In genomic region chr1:210264521-210265380, GRCh38 we compare ENCODE assay signal across 13 cellular contexts. TPM values are rescaled to one million over a fixed set of nuclear protein-coding genes. Genes with fewer than 3 reads are reported as not detected.
DNase-seq lines count a peak whose midpoint lies in the region; ATAC-seq and TF ChIP-seq lines count a peak whose summit lies in the region.
"Had no signal": no experiment of that assay in that cellular context is flagged by ENCODE, and none has a peak within 500 bp of the region (broad histone marks: within the 10 kb centered on the region; RNA-seq: fewer than 3 reads in every experiment).

No MANE protein-coding gene starts in this region.

- no peak overlapping the region for H3K27ac Mint-ChIP-seq in nephron
- no peak overlapping the region for H3K27ac Mint-ChIP-seq in activated T-helper 17 cell treated with anti-CD3 and anti-CD28 coated beads, Interleukin-2, amount 50 U/mL, for 72 hours
- H3K27ac Mint-ChIP-seq: activated CD8-positive, alpha-beta T cell treated with anti-CD3 and anti-CD28 coated beads for 36 hours; activated naive CD4-positive, alpha-beta T cell treated with anti-CD3 and anti-CD28 coated beads, Interleukin-2, amount 50 U/mL, for 24 hours had no signal

- H3K4me3 ChIP-seq in dorsolateral prefrontal cortex = no peak overlapping the region
- H3K4me3 ChIP-seq: vagina had no signal

- H3K9me3 Mint-ChIP-seq in nephron = no peaks in the 10 kb centered on the region
- no peaks in the 10 kb centered on the region for H3K9me3 Mint-ChIP-seq in activated T-helper 17 cell treated with anti-CD3 and anti-CD28 coated beads, Interleukin-2, amount 50 U/mL, for 72 hours
- H3K9me3 Mint-ChIP-seq: activated CD8-positive, alpha-beta T cell treated with anti-CD3 and anti-CD28 coated beads for 36 hours; activated naive CD4-positive, alpha-beta T cell treated with anti-CD3 and anti-CD28 coated beads, Interleukin-2, amount 50 U/mL, for 24 hours had no signal

- no peaks in the 10 kb centered on the region for H3K27me3 ChIP-seq in dorsolateral prefrontal cortex
- H3K27me3 ChIP-seq: vagina had no signal

- no peak for ATAC-seq in activated T-helper 17 cell treated with anti-CD3 and anti-CD28 coated beads, Interleukin-2, amount 50 U/mL, for 72 hours (replicated peaks)
- ATAC-seq: activated CD8-positive, alpha-beta T cell treated with anti-CD3 and anti-CD28 coated beads for 36 hours had no signal

- H3K27ac ChIP-seq in dorsolateral prefrontal cortex = no peak overlapping the region

- intact Hi-C loops in dorsolateral prefrontal cortex (cut with DNase I) = loop anchor here in 1 of 2 donors (5.0 kb wide), 2 partner anchors 37 to 38 kb away; no protein-coding TSS in a partner anchor

- no peak overlapping the region for H3K4me3 Mint-ChIP-seq in nephron
- no peak overlapping the region for H3K4me3 Mint-ChIP-seq in activated T-helper 17 cell treated with anti-CD3 and anti-CD28 coated beads, Interleukin-2, amount 50 U/mL, for 72 hours
- H3K4me3 Mint-ChIP-seq: activated CD8-positive, alpha-beta T cell treated with anti-CD3 and anti-CD28 coated beads for 36 hours; activated naive CD4-positive, alpha-beta T cell treated with anti-CD3 and anti-CD28 coated beads, Interleukin-2, amount 50 U/mL, for 24 hours had no signal

- H3K4me1 Mint-ChIP-seq in nephron = peaks cover 15% of the 10 kb centered on the region
- H3K4me1 Mint-ChIP-seq in activated T-helper 17 cell treated with anti-CD3 and anti-CD28 coated beads, Interleukin-2, amount 50 U/mL, for 72 hours = no peaks in the 10 kb centered on the region
- H3K4me1 Mint-ChIP-seq: activated naive CD4-positive, alpha-beta T cell treated with anti-CD3 and anti-CD28 coated beads, Interleukin-2, amount 50 U/mL, for 24 hours had no signal

- H3K36me3 Mint-ChIP-seq in nephron (ENCODE audit: low read depth) = no peaks in the 10 kb centered on the region
- no peaks in the 10 kb centered on the region for H3K36me3 Mint-ChIP-seq in activated T-helper 17 cell treated with anti-CD3 and anti-CD28 coated beads, Interleukin-2, amount 50 U/mL, for 72 hours (ENCODE audit: low read depth)
- H3K36me3 Mint-ChIP-seq: activated naive CD4-positive, alpha-beta T cell treated with anti-CD3 and anti-CD28 coated beads, Interleukin-2, amount 50 U/mL, for 24 hours had no signal

- TF ChIP-seq CTCF in dorsolateral prefrontal cortex (IDR thresholded peaks at IDR 0.05 in 54 of 56, conservative IDR thresholded peaks at IDR 0.05 in 2 of 56; ENCODE audit: low read depth in 1 of 56, partially characterized antibody in 56 of 56) (peak in 49 of 56 donors; percentile 12 to 65 (median 36)), nephron (IDR thresholded peaks at IDR 0.05; ENCODE audit: unreplicated experiment in 3 of 3) (peak in 2 of 3 experiments; percentile 6 to 27)

- H3K27me3 Mint-ChIP-seq in nephron (ENCODE audit: low read depth) = peaks cover 6% of the 10 kb centered on the region
- H3K27me3 Mint-ChIP-seq in activated T-helper 17 cell treated with anti-CD3 and anti-CD28 coated beads, Interleukin-2, amount 50 U/mL, for 72 hours = peaks cover 13% of the 10 kb centered on the region
- H3K27me3 Mint-ChIP-seq: activated naive CD4-positive, alpha-beta T cell treated with anti-CD3 and anti-CD28 coated beads, Interleukin-2, amount 50 U/mL, for 24 hours had no signal

- DNase-seq in DMS53 (lab: John Stamatoyannopoulos, UW) (peak; percentile 19), HT1080 (ENCODE audit: low read depth) (peak; percentile 26), dorsolateral prefrontal cortex (no peak), amniotic stem cell (lab: John Stamatoyannopoulos, UW) (no peak), COLO829 (ENCODE audit: low spot score) (no peak)
- DNase-seq in activated CD4-positive, alpha-beta T cell treated with anti-CD3 and anti-CD28 coated beads for 4 hours = no peak
- DNase-seq: activated CD8-positive, alpha-beta T cell treated with anti-CD3 and anti-CD28 coated beads for 36 hours; cortex of kidney; T-helper 1 cell had no signal

RNA-seq across cellular contexts. Expression of gene SERTAD4, which starts 32.2 kb away (rescaled TPM):
- 11.8 and 14.2 TPM in 2 replicates for total RNA-seq in HT1080 (2014; rRNA removed; shearing (Covaris generic))
- 4.5 and 5.6 TPM in 2 replicates for polyA plus RNA-seq in HT1080 (2015; cell fraction: cytosol; rRNA removed)
- polyA plus RNA-seq in HT1080 (2015; cell fraction: nucleus; rRNA removed) = 4.1 and 6.5 TPM in 2 replicates
- 10 to 100 TPM in 23 of 120 experiments, 1 to 10 TPM in 97; 2.2 to 13.5 (median 7.3) TPM for total RNA-seq in dorsolateral prefrontal cortex
- total RNA-seq in activated T-helper 17 cell treated with anti-CD3 and anti-CD28 coated beads, Interleukin-2, amount 50 U/mL, for 72 hours = not detected
- total RNA-seq: activated CD8-positive, alpha-beta T cell treated with anti-CD3 and anti-CD28 coated beads for 36 hours had no signal

Comparison
In these comparisons a context has a peak if more than half of its experiments do, and no peak if none do; other contexts are left out.
1. DNase-seq: peak in DMS53 (single experiment) and HT1080 (single experiment); none in dorsolateral prefrontal cortex (0 of 10), amniotic stem cell (single experiment), COLO829 (single experiment) and activated CD4-positive, alpha-beta T cell treated with anti-CD3 and anti-CD28 coated beads for 4 hours (0 of 2).